25 cellular contexts compared by ENCODE assay signal in the genomic region with DNA sequence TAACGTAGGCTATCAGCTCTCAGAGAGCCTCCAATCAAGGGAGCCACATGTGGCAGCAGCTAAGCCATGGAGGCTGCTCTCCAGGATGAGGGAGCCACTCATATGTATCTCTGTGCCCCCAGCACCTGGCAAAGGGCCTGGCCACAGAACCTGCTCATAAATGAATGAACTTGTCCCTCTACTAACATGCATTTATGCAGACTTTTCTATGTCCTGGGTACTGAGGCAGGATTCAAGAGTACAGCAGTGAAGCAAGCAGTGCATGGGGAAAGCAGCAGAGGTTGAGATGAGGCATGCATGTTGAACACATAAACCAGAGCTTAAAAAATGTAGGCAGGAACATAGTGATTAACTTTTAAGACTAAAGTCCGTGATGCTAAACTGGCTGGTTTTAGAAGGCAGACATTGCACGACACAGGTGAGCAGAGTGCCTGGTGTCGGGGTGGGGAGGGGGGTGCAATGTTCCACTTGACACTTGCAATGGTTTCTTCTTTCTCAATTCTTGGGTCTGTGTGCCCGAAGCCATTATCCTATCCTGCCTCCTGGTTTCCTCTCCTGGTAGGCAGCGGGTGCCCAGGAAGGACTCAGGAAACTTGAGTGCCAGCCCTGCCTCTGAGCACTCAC.
"Had no signal": no experiment of that assay in that cellular context is flagged by ENCODE, and none has a peak within 500 bp of the region (broad histone marks: within the 10 kb centered on the region; RNA-seq: fewer than 3 reads in every experiment).

No MANE protein-coding gene starts in this region.

- H3K27ac ChIP-seq: esophagus squamous epithelium, left lung, ovary, psoas muscle, sigmoid colon, testis, tibial artery, upper lobe of left lung had no signal

- H3K4me1 ChIP-seq: left lung, psoas muscle, sigmoid colon, testis, tibial artery, upper lobe of left lung had no signal

- H3K4me3 ChIP-seq: esophagus squamous epithelium, left lung, ovary, psoas muscle, sigmoid colon, testis, tibial artery, upper lobe of left lung had no signal

- H3K4me1 Mint-ChIP-seq: naive thymus-derived CD4-positive, alpha-beta T cell; stimulated activated memory B cell treated with anti-CD40 and anti-IgM and Interleukin-4, amounts not matched to agents 10 μg/mL and 1 μg/mL and 100 μg/mL, for 72 hours had no signal

- H3K36me3 ChIP-seq: esophagus squamous epithelium, left lung, ovary, sigmoid colon, tibial artery, upper lobe of left lung had no signal

- H3K27ac Mint-ChIP-seq: dendritic cell treated with granulocyte-macrophage colony-stimulating factor and Interleukin-4, amounts not matched to agents 40 ng/mL and 50 ng/mL, for 4 days; nephron; stimulated activated memory B cell treated with anti-CD40 and anti-IgM and Interleukin-4, amounts not matched to agents 10 μg/mL and 1 μg/mL and 100 μg/mL, for 72 hours had no signal

- H3K27me3 ChIP-seq: esophagus squamous epithelium, left lung, ovary, sigmoid colon, testis, tibial artery, upper lobe of left lung had no signal

- ATAC-seq: left lung; naive thymus-derived CD4-positive, alpha-beta T cell; psoas muscle; right cardiac atrium; stimulated activated memory B cell treated with anti-CD40 and anti-IgM and Interleukin-4, amounts not matched to agents 10 μg/mL and 1 μg/mL and 100 μg/mL, for 72 hours; stimulated activated naive CD8-positive, alpha-beta T cell treated with anti-CD3 and anti-CD28 coated beads, Interleukin-15, Interleukin-2, amounts not matched to agents 100 U/mL and 50 U/mL, for 24 hours had no signal

- H3K9me3 ChIP-seq: esophagus squamous epithelium, left lung, ovary, psoas muscle, sigmoid colon, testis, tibial artery, upper lobe of left lung had no signal

- H3K27me3 Mint-ChIP-seq: dendritic cell treated with granulocyte-macrophage colony-stimulating factor and Interleukin-4, amounts not matched to agents 40 ng/mL and 50 ng/mL, for 4 days; stimulated activated memory B cell treated with anti-CD40 and anti-IgM and Interleukin-4, amounts not matched to agents 10 μg/mL and 1 μg/mL and 100 μg/mL, for 72 hours had no signal

- H3K9me3 Mint-ChIP-seq: dendritic cell treated with granulocyte-macrophage colony-stimulating factor and Interleukin-4, amounts not matched to agents 40 ng/mL and 50 ng/mL, for 4 days; naive thymus-derived CD4-positive, alpha-beta T cell had no signal

- DNase-seq: effector CD8-positive, alpha-beta T cell; esophagus squamous epithelium; foreskin melanocyte; glutamatergic neuron; kidney; left lung; mesenchymal stem cell; midbrain; nucleus accumbens; ovary; posterior cingulate gyrus; psoas muscle; right cardiac atrium; sigmoid colon; stimulated activated CD4-positive, alpha-beta T cell treated with anti-CD3 and anti-CD28 coated beads, Interleukin-2, amount 100 ng/mL, for 24 hours; stimulated activated CD4-positive, alpha-beta T cell treated with anti-CD3 and anti-CD28 coated beads, Interleukin-4, amount 100 ng/mL, for 24 hours; stimulated activated naive CD8-positive, alpha-beta T cell treated with anti-CD3 and anti-CD28 coated beads, Interleukin-15, Interleukin-2, amounts not matched to agents 100 U/mL and 50 U/mL, for 24 hours; substantia nigra; testis; tibial artery; upper lobe of left lung had no signal

- H3K4me3 Mint-ChIP-seq: dendritic cell treated with granulocyte-macrophage colony-stimulating factor and Interleukin-4, amounts not matched to agents 40 ng/mL and 50 ng/mL, for 4 days; naive thymus-derived CD4-positive, alpha-beta T cell; nephron; stimulated activated memory B cell treated with anti-CD40 and anti-IgM and Interleukin-4, amounts not matched to agents 10 μg/mL and 1 μg/mL and 100 μg/mL, for 72 hours had no signal

- H3K36me3 Mint-ChIP-seq: naive thymus-derived CD4-positive, alpha-beta T cell; stimulated activated memory B cell treated with anti-CD40 and anti-IgM and Interleukin-4, amounts not matched to agents 10 μg/mL and 1 μg/mL and 100 μg/mL, for 72 hours had no signal
